ENCODE assay signal across 9 cellular contexts in genomic region chr20:3405696-3406358, GRCh38. TPM values are rescaled to one million over a fixed set of nuclear protein-coding genes. Genes with fewer than 3 reads are reported as not detected.
DNase-seq lines count a peak whose midpoint lies in the region; ATAC-seq, FAIRE-seq and TF ChIP-seq lines count a peak whose summit lies in the region.
"Had no signal": no experiment of that assay in that cellular context is flagged by ENCODE, and none has a peak within 500 bp of the region (broad histone marks: within the 10 kb centered on the region; RNA-seq: fewer than 3 reads in every experiment).

No MANE protein-coding gene starts in this region.

- H3K27ac Mint-ChIP-seq in activated T-cell treated with anti-CD3 and anti-CD28 coated beads, Interleukin-2, amount 50 U/mL, for 24 hours = no peak overlapping the region

- H3K27ac ChIP-seq in lower lobe of right lung (peak overlapping the region; percentile 89), tibial artery (peak overlapping the region; percentile 90 to 98)

- peaks cover 26% of the 10 kb centered on the region for H3K4me1 ChIP-seq in lower lobe of right lung
- H3K4me1 ChIP-seq in tibial artery = peaks cover 0 to 33% (median 20%) of the 10 kb centered on the region in 4 donors

- peak overlapping the region; percentile 91 for H3K4me3 Mint-ChIP-seq in activated T-cell treated with anti-CD3 and anti-CD28 coated beads, Interleukin-2, amount 50 U/mL, for 24 hours

- ATAC-seq in lower lobe of right lung = no peak
- no peak for ATAC-seq in esophagus mucosa

- H3K9me3 ChIP-seq in lower lobe of right lung (no peaks in the 10 kb centered on the region), tibial artery (no peaks in the 10 kb centered on the region)

- H3K4me3 ChIP-seq in bronchial epithelial cell (ENCODE audit: low read depth, low read length) = peak overlapping the region; percentile 57
- H3K4me3 ChIP-seq in lower lobe of right lung = peak overlapping the region; percentile 92
- peak overlapping the region; percentile 74 to 99 for H3K4me3 ChIP-seq in tibial artery

- TF ChIP-seq CTCF in bronchial epithelial cell (IDR thresholded peaks at IDR 0.05; ENCODE audit: insufficient read depth, low read length, severe bottlenecking) (no peak), lower lobe of right lung (IDR thresholded peaks at IDR 0.05) (no peak), tibial artery (IDR thresholded peaks at IDR 0.05) (no peak)

- peaks cover 2% of the 10 kb centered on the region for H3K36me3 Mint-ChIP-seq in activated T-cell treated with anti-CD3 and anti-CD28 coated beads, Interleukin-2, amount 50 U/mL, for 24 hours (ENCODE audit: low read depth)

- FAIRE-seq in bronchial epithelial cell (lab: Jason Lieb, UNC) = no peak

- peaks cover 36% of the 10 kb centered on the region for H3K4me1 Mint-ChIP-seq in activated T-cell treated with anti-CD3 and anti-CD28 coated beads, Interleukin-2, amount 50 U/mL, for 24 hours (ENCODE audit: low read depth)

- H3K27me3 ChIP-seq in bronchial epithelial cell (ENCODE audit: control insufficient read depth, insufficient read depth, low read length) (no peaks in the 10 kb centered on the region), lower lobe of right lung (ENCODE audit: low read depth) (no peaks in the 10 kb centered on the region), tibial artery (no peaks in the 10 kb centered on the region)

- intact Hi-C loops in lower lobe of right lung (cut with DNase I) = no loop called here
- intact Hi-C loops in tibial artery (cut with DNase I; ENCODE audit: low total_unique reads) = loop anchor here (5.0 kb wide), 1 partner anchor 66 kb away; the partner anchor contains the start of gene ATRN

- H3K9me3 Mint-ChIP-seq in activated T-cell treated with anti-CD3 and anti-CD28 coated beads, Interleukin-2, amount 50 U/mL, for 24 hours = no peaks in the 10 kb centered on the region

- H3K27me3 Mint-ChIP-seq in activated T-cell treated with anti-CD3 and anti-CD28 coated beads, Interleukin-2, amount 50 U/mL, for 24 hours = peaks cover 9% of the 10 kb centered on the region

- no peak for DNase-seq in activated T-cell treated with anti-CD3 and anti-CD28 coated beads, Interleukin-2, amount 50 U/mL, for 24 hours
- DNase-seq in activated T-cell treated with anti-CD3 and anti-CD28 coated beads for 4 hours (no peak), bronchial epithelial cell (ENCODE audit: low read depth) (peak; percentile 20), lower lobe of right lung (no peak), tibial artery (no peak), T-helper 9 cell (no peak), ureter (ENCODE audit: low spot score) (no peak)
- DNase-seq: activated CD8-positive, alpha-beta memory T cell treated with anti-CD3 and anti-CD28 coated beads, Interleukin-2, amount 50 U/mL, for 4 hours had no signal

- H3K36me3 ChIP-seq in bronchial epithelial cell (ENCODE audit: control insufficient read depth, insufficient read depth, low read length) (no peaks in the 10 kb centered on the region), lower lobe of right lung (no peaks in the 10 kb centered on the region), tibial artery (no peaks in the 10 kb centered on the region)

RNA-seq across cellular contexts. Expression of gene DNAAF9, which starts 1.6 kb away (rescaled TPM):
- total RNA-seq in bronchial epithelial cell (5.5 and 6.7 TPM in 2 replicates), lower lobe of right lung (24.0 TPM), esophagus mucosa (6.3 TPM), ureter (36.1 TPM)
